Comparison of ENCODE assay signal across 26 cellular contexts in the genomic region with DNA sequence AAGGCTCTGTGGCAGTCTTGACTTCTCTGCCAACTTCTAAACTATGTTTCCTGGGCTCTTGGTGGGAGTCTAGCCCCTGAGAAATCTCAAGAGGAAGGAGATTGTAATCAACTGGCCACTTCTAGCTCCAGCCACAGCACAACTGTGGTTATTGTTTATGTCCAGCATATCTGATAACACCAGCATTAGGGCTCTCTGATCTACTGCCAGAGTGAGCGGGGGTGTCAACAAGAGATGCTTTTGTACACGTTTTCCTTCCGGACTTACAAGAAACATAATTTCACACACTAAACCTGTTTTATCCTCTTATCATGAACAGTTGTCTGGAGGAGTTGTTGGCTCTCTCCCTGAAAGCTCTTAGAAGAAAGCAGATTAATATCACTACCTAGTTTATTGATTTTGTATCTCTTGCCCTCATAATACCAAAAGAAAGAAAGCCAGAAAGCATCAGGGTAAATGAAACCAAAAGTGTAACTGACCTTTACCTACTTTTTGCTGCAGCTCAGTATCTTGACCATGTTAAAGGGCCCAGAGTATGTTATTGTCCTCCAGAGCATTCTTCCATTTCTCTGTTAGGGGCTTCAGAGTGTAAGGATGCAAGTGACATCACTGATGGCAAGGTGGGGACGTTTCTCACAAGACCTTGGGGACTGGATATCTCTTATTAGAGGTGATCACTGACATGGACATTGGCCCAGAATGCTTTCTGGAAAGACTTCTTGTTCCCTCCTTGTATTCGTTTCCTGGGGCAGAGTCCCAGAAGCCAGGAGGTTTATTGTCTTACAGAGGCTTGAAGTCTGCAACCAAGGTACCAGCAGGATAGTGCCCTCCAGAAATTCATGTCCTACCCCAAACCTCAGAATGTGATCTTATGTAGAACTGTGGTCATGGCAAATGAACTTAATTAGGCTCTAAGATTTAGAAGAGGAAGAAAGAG. TPM values are rescaled to one million over a fixed set of nuclear protein-coding genes. Genes with fewer than 3 reads are reported as not detected.
A peak's percentile ranks its signal among the peaks of the same experiment; 100 is the strongest.
DNase-seq lines count a peak whose midpoint lies in the region; ATAC-seq and TF ChIP-seq lines count a peak whose summit lies in the region.
"Had no signal": no experiment of that assay in that cellular context is flagged by ENCODE, and none has a peak within 500 bp of the region (broad histone marks: within the 10 kb centered on the region; RNA-seq: fewer than 3 reads in every experiment).

No MANE protein-coding gene starts in this region.

- H3K9me3 ChIP-seq in SK-N-SH (peaks cover 6% of the 10 kb centered on the region; the same call in 1 of the 2 replicates), esophagus (ENCODE audit: control insufficient read depth in 2 of 2, insufficient read depth in 1 of 2, low read depth in 1 of 2, low read length in 1 of 2) (no peaks in the 10 kb centered on the region), testis (no peaks in the 10 kb centered on the region), stomach (no peaks in the 10 kb centered on the region)
- H3K9me3 ChIP-seq: ascending aorta, BLaER1, lower lobe of right lung, ovary had no signal

- no peaks in the 10 kb centered on the region for H3K27me3 ChIP-seq in SK-N-SH (ENCODE audit: insufficient read depth)
- H3K27me3 ChIP-seq in esophagus (ENCODE audit: control insufficient read depth in 1 of 2, insufficient read depth in 2 of 2, low read length in 2 of 2): no peaks in the 10 kb centered on the region
- no peaks in the 10 kb centered on the region for H3K27me3 ChIP-seq in testis
- peaks cover 0 to 3% (median 0%) of the 10 kb centered on the region in 3 donors for H3K27me3 ChIP-seq in stomach
- H3K27me3 ChIP-seq: ascending aorta, BLaER1, heart right ventricle, ovary had no signal

- H3K36me3 ChIP-seq in SK-N-SH (replicated peaks in 1 of 2; ENCODE audit: control insufficient read depth in 1 of 2, insufficient read depth in 2 of 2, low read length in 1 of 2) (no peaks in the 10 kb centered on the region), esophagus (ENCODE audit: control insufficient read depth in 2 of 2, insufficient read depth in 2 of 2, low read length in 1 of 2) (no peaks in the 10 kb centered on the region), testis (ENCODE audit: low read depth, missing control alignments) (no peaks in the 10 kb centered on the region), stomach (no peaks in the 10 kb centered on the region)
- H3K36me3 ChIP-seq: ascending aorta, BLaER1, heart right ventricle, lower lobe of right lung, ovary had no signal

- H3K4me1 ChIP-seq in SK-N-SH (ENCODE audit: control insufficient read depth in 1 of 2, insufficient read depth in 2 of 2, low read depth in 1 of 2, low read length in 1 of 2) (no peaks in the 10 kb centered on the region; a peak in 1 of 4 replicates), esophagus (ENCODE audit: control insufficient read depth in 2 of 2, insufficient read depth in 2 of 2, low read length in 1 of 2) (no peaks in the 10 kb centered on the region), testis (no peaks in the 10 kb centered on the region), stomach (peaks cover 0 to 6% (median 0%) of the 10 kb centered on the region in 4 donors)
- H3K4me1 ChIP-seq: ascending aorta, lower lobe of right lung had no signal

- no peak overlapping the region for H3K9ac ChIP-seq in SK-N-SH
- H3K9ac ChIP-seq: BLaER1 had no signal

- no peak for DNase-seq in SK-N-SH
- DNase-seq in SW480 (ENCODE audit: low spot score): peak; percentile 12
- peak; percentile 28 for DNase-seq in testis
- no peak for DNase-seq in HuH-7 (ENCODE audit: low spot score)
- DNase-seq in NCI-H1417 treated with DMSO at 0.1 percent for 48 hours (lab: John Stamatoyannopoulos, UW): no peak
- no peak for DNase-seq in stomach
- DNase-seq: activated CD4-positive, alpha-beta memory T cell treated with anti-CD3 and anti-CD28 coated beads for 36 hours; activated naive CD4-positive, alpha-beta T cell treated with Interleukin-2 at 50 U/mL for 16 hours; activated T-cell treated with anti-CD3 and anti-CD28 coated beads, Interleukin-2, amount 50 U/mL, for 1 hour; cerebellar nuclear complex; DMS153; GDM1; heart right ventricle; IMR-90; lower lobe of right lung; naive B cell; NCI-H187; ovary; Right ventricle myocardium superior; stimulated activated naive CD4-positive, alpha-beta T cell; T-helper 1 cell had no signal

- H3K27ac ChIP-seq in SK-N-SH (ENCODE audit: low read depth in 2 of 2, low read length in 1 of 2) (no peak overlapping the region), esophagus (ENCODE audit: low read depth in 2 of 2, low read length in 1 of 2) (no peak overlapping the region), testis (no peak overlapping the region), stomach (peak overlapping the region in 1 of 5 donors; percentile 41)
- H3K27ac ChIP-seq: ascending aorta, BLaER1, heart right ventricle, lower lobe of right lung, ovary had no signal

- no peak for TF ChIP-seq RAD21 in SK-N-SH (IDR thresholded peaks at IDR 0.05; ENCODE audit: low read length)

- TF ChIP-seq EP300 in SK-N-SH (IDR thresholded peaks at IDR 0.05; ENCODE audit: borderline replicate concordance in 1 of 2, low read depth in 1 of 2, low read length in 1 of 2) (no peak), stomach (IDR thresholded peaks at IDR 0.05) (no peak)

- H2AFZ ChIP-seq in SK-N-SH (ENCODE audit: low read depth): peak overlapping the region; percentile 26; the same call in 1 of the 2 replicates

- intact Hi-C loops in testis (cut with DNase I; ENCODE audit: low total_unique reads) (no loop called here), stomach (cut with DNase I; ENCODE audit: low total_unique reads) (no loop called here)

- TF ChIP-seq POLR2A in testis (IDR thresholded peaks at IDR 0.05) (no peak), stomach (IDR thresholded peaks at IDR 0.05) (no peak)

- no peak overlapping the region for H3K4me3 ChIP-seq in SK-N-SH (ENCODE audit: low read depth in 2 of 2, low read length in 1 of 2)
- peak overlapping the region; percentile 14 to 21 for H3K4me3 ChIP-seq in esophagus (ENCODE audit: low read depth in 1 of 2, low read length in 2 of 2)
- no peak overlapping the region for H3K4me3 ChIP-seq in testis
- H3K4me3 ChIP-seq in stomach: no peak overlapping the region
- H3K4me3 ChIP-seq: ascending aorta, BLaER1, heart right ventricle, lower lobe of right lung, ovary had no signal

- TF ChIP-seq CTCF in SK-N-SH (IDR thresholded peaks at IDR 0.05) (no peak), testis (IDR thresholded peaks at IDR 0.05) (no peak), stomach (IDR thresholded peaks at IDR 0.05) (no peak)

- H4K20me1 ChIP-seq in SK-N-SH (ENCODE audit: insufficient read depth): no peaks in the 10 kb centered on the region
- H4K20me1 ChIP-seq: BLaER1 had no signal

- H3K79me2 ChIP-seq in SK-N-SH (ENCODE audit: insufficient read depth): no peaks in the 10 kb centered on the region

- POLR2A ChIA-PET in SK-N-SH (lab: Yijun Ruan, JAX): no interaction called here

- no peaks in the 10 kb centered on the region for H3F3A ChIP-seq in SK-N-SH (replicated peaks; ENCODE audit: insufficient read depth)

- no peaks in the 10 kb centered on the region for H3K9me2 ChIP-seq in SK-N-SH

- 30% methylated on average over 5 of the region's 5 CpGs for WGBS in SK-N-SH (ENCODE audit: low lambda C conversion rate)
- 36 to 47% methylated on average over 5 of the region's 5 CpGs for WGBS in esophagus, 2 donors
- 29 to 46% methylated on average over 5 of the region's 5 CpGs for WGBS in testis, 2 donors
- 17 to 32% (median 23%) methylated on average over 5 of the region's 5 CpGs for WGBS in stomach, 5 donors

- no peak for ATAC-seq in SK-N-SH treated with all-trans-retinoic acid at 6 μM for 48 hours
- ATAC-seq: lower lobe of right lung, WTC11 had no signal

- no peak overlapping the region for H3K4me2 ChIP-seq in SK-N-SH

- CTCF ChIA-PET in SK-N-SH (lab: Yijun Ruan, JAX): interaction anchor here (0.8 kb wide), 1 partner anchor 28 kb away, joined by 3 read pairs; no protein-coding TSS in a partner anchor

TF ChIP-seq in SK-N-SH, 30 proteins besides CTCF, POLR2A, EP300 and RAD21 (continues in another document):
- no peak for TF ChIP-seq GABPA (IDR thresholded peaks at IDR 0.05; ENCODE audit: low read depth)
- TF ChIP-seq TAF1 (IDR thresholded peaks at IDR 0.05; ENCODE audit: borderline replicate concordance, low read depth, low read length): no peak

TF ChIP-seq in SK-N-SH treated with all-trans-retinoic acid at 6 μM for 48 hours, 23 proteins besides CTCF, POLR2A, EP300 and RAD21 (continues in another document):
- no peak for TF ChIP-seq TCF4 (CRISPR knock-in tag; IDR thresholded peaks at IDR 0.05; ENCODE audit: borderline replicate concordance)

RNA-seq across cellular contexts. Expression of a gene that starts 9.6 kb away (rescaled TPM):
- polyA plus RNA-seq in SK-N-SH (2012; rRNA removed) (not detected in 2 replicates), esophagus (1 to 10 TPM; 1.2 to 1.3 TPM), testis (ENCODE audit: insufficient read depth, low read depth, low replicate concordance) (0.59 TPM), stomach (under 1 TPM in 1 of 3 donors, not detected in 2; 0.33 TPM)
- not detected in 2 replicates for polyA plus RNA-seq in SK-N-SH (2012; cell fraction: cytosol; rRNA removed)
- not detected in 2 replicates for polyA plus RNA-seq in SK-N-SH (2012; cell fraction: nucleus; rRNA removed)
- total RNA-seq in testis (1 to 10 TPM in 1 of 2 donors, under 1 TPM in 1; 0.62 to 1.3 TPM), stomach (under 1 TPM in 1 of 5 donors, not detected in 4; 0.73 TPM)
- total RNA-seq: activated CD4-positive, alpha-beta memory T cell treated with anti-CD3 and anti-CD28 coated beads for 36 hours; ascending aorta; WTC11 had no signal

RNA-seq across cellular contexts. Expression of a gene that starts 40.0 kb away (rescaled TPM):
- polyA plus RNA-seq in SK-N-SH (2012; rRNA removed) (0.03 and 0.05 TPM in 2 replicates), esophagus (1 to 10 TPM; 2.2 to 4.5 TPM), testis (ENCODE audit: insufficient read depth, low read depth, low replicate concordance) (6.5 TPM), stomach (1 to 10 TPM; 2.4 to 3.7 (median 2.7) TPM)
- 0.08 TPM in 2 replicates for polyA plus RNA-seq in SK-N-SH (2012; cell fraction: cytosol; rRNA removed)
- polyA plus RNA-seq in SK-N-SH (2012; cell fraction: nucleus; rRNA removed): 0.23 and 0.42 TPM in 2 replicates
- total RNA-seq in testis (1 to 10 TPM; 4.2 to 7.5 TPM), stomach (10 to 100 TPM in 3 of 5 donors, 1 to 10 TPM in 2; 2.9 to 14.0 (median 13.2) TPM)

RNA-seq across cellular contexts. Expression of a gene that starts 44.9 kb away (rescaled TPM):
- polyA plus RNA-seq in SK-N-SH (2012; rRNA removed) (not detected in 2 replicates), esophagus (not detected), testis (ENCODE audit: insufficient read depth, low read depth, low replicate concordance) (72.9 TPM), stomach (not detected)
- not detected in 2 replicates for polyA plus RNA-seq in SK-N-SH (2012; cell fraction: cytosol; rRNA removed)
- polyA plus RNA-seq in SK-N-SH (2012; cell fraction: nucleus; rRNA removed): not detected in 2 replicates
- total RNA-seq in testis (10 to 100 TPM; 12.7 to 20.0 TPM), stomach (not detected)
- total RNA-seq: activated CD4-positive, alpha-beta memory T cell treated with anti-CD3 and anti-CD28 coated beads for 36 hours; ascending aorta; heart right ventricle; IMR-90; lower lobe of right lung; ovary; Right ventricle myocardium superior; WTC11 had no signal
- polyA plus RNA-seq: heart right ventricle, IMR-90, ovary had no signal

Comparison
In these comparisons a context has a peak if more than half of its experiments do, and no peak if none do; other contexts are left out.
1. DNase-seq: peak in SW480 (single experiment) and testis (single experiment); none in SK-N-SH (single experiment), HuH-7 (single experiment), NCI-H1417 treated with DMSO at 0.1 percent for 48 hours (single experiment) and stomach (single experiment).
2. H3K4me3 ChIP-seq: peak in esophagus (2 of 2); none in SK-N-SH (0 of 2), testis (0 of 2) and stomach (0 of 4).
3. RNA of a gene that starts 44.9 kb away (polyA plus RNA-seq): 72.9 TPM in testis (single experiment); not detected in SK-N-SH, not detected in esophagus and not detected in stomach; every median in the first group is over 10 times any median in the second.